17 cellular contexts compared by ENCODE assay signal in the genomic region with DNA sequence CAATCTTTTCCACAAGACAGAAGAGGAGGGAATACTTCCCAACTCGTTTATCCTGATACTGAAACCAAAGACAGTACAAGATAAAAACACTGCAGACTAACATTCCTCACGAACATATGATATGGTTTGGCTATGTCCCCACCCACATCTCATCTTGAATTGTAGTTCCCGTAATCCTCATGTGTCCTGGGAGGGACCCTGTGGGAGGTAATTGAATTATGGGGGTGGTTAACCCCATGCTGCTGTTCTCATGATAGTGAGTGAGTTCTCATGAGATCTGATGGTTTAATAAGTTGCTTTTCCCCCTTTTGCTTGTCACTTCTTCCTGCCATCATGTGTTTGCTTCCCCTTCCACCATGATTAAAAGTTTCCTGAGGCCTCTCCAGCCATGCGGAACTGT.
A peak's percentile ranks its signal among the peaks of the same experiment; 100 is the strongest.
DNase-seq lines count a peak whose midpoint lies in the region; ATAC-seq, FAIRE-seq and TF ChIP-seq lines count a peak whose summit lies in the region.
"Had no signal": no experiment of that assay in that cellular context is flagged by ENCODE, and none has a peak within 500 bp of the region (broad histone marks: within the 10 kb centered on the region; RNA-seq: fewer than 3 reads in every experiment).

No MANE protein-coding gene starts in this region.

- H3K36me3 ChIP-seq in kidney (ENCODE audit: control insufficient read depth in 1 of 2, insufficient read depth in 2 of 2, low read length in 2 of 2) (no peaks in the 10 kb centered on the region), WERI-Rb-1 (no peaks in the 10 kb centered on the region)

- DNase-seq in NCI-H82 (lab: John Stamatoyannopoulos, UW) = peak; percentile 50
- DNase-seq in NCI-H82 treated with DMSO at 0.1 percent for 48 hours (lab: John Stamatoyannopoulos, UW; ENCODE audit: unreplicated experiment) = no peak
- DNase-seq in SK-MEL-5 (ENCODE audit: low read depth, low spot score) = peak; percentile 15
- peak; percentile 29 for DNase-seq in left kidney (ENCODE audit: low read depth, low spot score)
- DNase-seq in progenitor cell of endocrine pancreas (ENCODE audit: low spot score, unreplicated experiment) = no peak
- no peak for DNase-seq in kidney
- DNase-seq in WERI-Rb-1 = no peak
- DNase-seq: AML-193; C1 segment of cervical spinal cord; CD4-positive, alpha-beta memory T cell; DMS79; GM23248 had no signal

- intact Hi-C loops in kidney (cut with DNase I) = no loop called here

- H3K9me3 ChIP-seq in kidney (ENCODE audit: control insufficient read depth in 1 of 2, low read length in 2 of 2) (no peaks in the 10 kb centered on the region), WERI-Rb-1 (ENCODE audit: severe bottlenecking) (no peaks in the 10 kb centered on the region)

- peaks cover 8% of the 10 kb centered on the region for H3K9me3 Mint-ChIP-seq in progenitor cell of endocrine pancreas (ENCODE audit: low read depth)
- no peaks in the 10 kb centered on the region for H3K9me3 Mint-ChIP-seq in activated T-helper 17 cell treated with anti-CD3 and anti-CD28 coated beads, Interleukin-2, amount 50 U/mL, for 72 hours
- H3K9me3 Mint-ChIP-seq: CD4-positive, alpha-beta memory T cell had no signal

- peak overlapping the region; percentile 37 for H3K27ac Mint-ChIP-seq in progenitor cell of endocrine pancreas
- H3K27ac Mint-ChIP-seq in activated T-helper 17 cell treated with anti-CD3 and anti-CD28 coated beads, Interleukin-2, amount 50 U/mL, for 72 hours = no peak overlapping the region
- H3K27ac Mint-ChIP-seq: CD4-positive, alpha-beta memory T cell had no signal

- no peak overlapping the region for H3K27ac ChIP-seq in kidney (ENCODE audit: low read depth in 2 of 2, low read length in 2 of 2)
- no peak overlapping the region for H3K27ac ChIP-seq in WERI-Rb-1
- H3K27ac ChIP-seq: 22Rv1, GM23248 had no signal

- no peak overlapping the region for H3K9ac ChIP-seq in kidney (ENCODE audit: low read length in 2 of 2)
- H3K9ac ChIP-seq: GM23248 had no signal

- H3K4me1 Mint-ChIP-seq in progenitor cell of endocrine pancreas (ENCODE audit: low read depth) = no peaks in the 10 kb centered on the region
- H3K4me1 Mint-ChIP-seq in activated T-helper 17 cell treated with anti-CD3 and anti-CD28 coated beads, Interleukin-2, amount 50 U/mL, for 72 hours = peaks cover 7% of the 10 kb centered on the region

- no peak overlapping the region for H3K4me3 Mint-ChIP-seq in progenitor cell of endocrine pancreas (ENCODE audit: low read depth)
- no peak overlapping the region for H3K4me3 Mint-ChIP-seq in activated T-helper 17 cell treated with anti-CD3 and anti-CD28 coated beads, Interleukin-2, amount 50 U/mL, for 72 hours
- H3K4me3 Mint-ChIP-seq: CD4-positive, alpha-beta memory T cell had no signal

- no peak overlapping the region for H3K4me3 ChIP-seq in kidney (ENCODE audit: low read length in 2 of 2)
- H3K4me3 ChIP-seq in WERI-Rb-1 (ENCODE audit: low read depth, low read length) = no peak overlapping the region
- H3K4me3 ChIP-seq: GM12878, GM23248 had no signal

- in situ Hi-C loops in SK-MEL-5 (cut with HindIII; ENCODE audit: low pct_unique_long_range_greater_than_20kb, low sequenced_read_pairs) = no loop called here

- FAIRE-seq in kidney (lab: Jason Lieb, UNC) = no peak
- FAIRE-seq: GM12878, H54 had no signal

- peaks cover 14% of the 10 kb centered on the region for H3K27me3 Mint-ChIP-seq in progenitor cell of endocrine pancreas
- peaks cover under 1% of the 10 kb centered on the region for H3K27me3 Mint-ChIP-seq in activated T-helper 17 cell treated with anti-CD3 and anti-CD28 coated beads, Interleukin-2, amount 50 U/mL, for 72 hours

- TF ChIP-seq CTCF in progenitor cell of endocrine pancreas (IDR thresholded peaks at IDR 0.05; ENCODE audit: unreplicated experiment) = no peak
- no peak for TF ChIP-seq CTCF in kidney (IDR thresholded peaks at IDR 0.05; ENCODE audit: borderline replicate concordance, extremely low read depth, insufficient read depth)
- TF ChIP-seq CTCF in WERI-Rb-1 (IDR thresholded peaks at IDR 0.05; ENCODE audit: low read depth, low read length) = no peak

- no peak for ATAC-seq in activated T-helper 17 cell treated with anti-CD3 and anti-CD28 coated beads, Interleukin-2, amount 50 U/mL, for 72 hours (replicated peaks)
- ATAC-seq: GM12878, HCT116 had no signal

- no peaks in the 10 kb centered on the region for H3K27me3 ChIP-seq in WERI-Rb-1 (ENCODE audit: insufficient read depth, low read depth, severe bottlenecking)

- H3K4me1 ChIP-seq in kidney (ENCODE audit: control insufficient read depth in 1 of 2, insufficient read depth in 1 of 2, low read depth in 1 of 2, low read length in 2 of 2) = no peaks in the 10 kb centered on the region

- H3K36me3 Mint-ChIP-seq in progenitor cell of endocrine pancreas (ENCODE audit: insufficient read depth) = no peaks in the 10 kb centered on the region
- H3K36me3 Mint-ChIP-seq in activated T-helper 17 cell treated with anti-CD3 and anti-CD28 coated beads, Interleukin-2, amount 50 U/mL, for 72 hours (ENCODE audit: low read depth) = no peaks in the 10 kb centered on the region
- H3K36me3 Mint-ChIP-seq: CD4-positive, alpha-beta memory T cell had no signal

Comparison
In these comparisons a context has a peak if more than half of its experiments do, and no peak if none do; other contexts are left out.
1. DNase-seq: peak in NCI-H82 (single experiment), SK-MEL-5 (single experiment) and left kidney (single experiment); none in NCI-H82 treated with DMSO at 0.1 percent for 48 hours (single experiment), progenitor cell of endocrine pancreas (single experiment), kidney (single experiment) and WERI-Rb-1 (single experiment).